Comparison of ENCODE assay signal across 11 cellular contexts in genomic region chr2:42135381-42136312, GRCh38. TPM values are rescaled to one million over a fixed set of nuclear protein-coding genes. Genes with fewer than 3 reads are reported as not detected.
A peak's percentile ranks its signal among the peaks of the same experiment; 100 is the strongest.
DNase-seq lines count a peak whose midpoint lies in the region; ATAC-seq and TF ChIP-seq lines count a peak whose summit lies in the region.
"Had no signal": no experiment of that assay in that cellular context is flagged by ENCODE, and none has a peak within 500 bp of the region (broad histone marks: within the 10 kb centered on the region; RNA-seq: fewer than 3 reads in every experiment).

No MANE protein-coding gene starts in this region.

- no peaks in the 10 kb centered on the region for H3K79me2 ChIP-seq in OCI-LY3 (ENCODE audit: low read length)

- no peak for DNase-seq in activated naive CD4-positive, alpha-beta T cell treated with anti-CD3 and anti-CD28 coated beads, Interleukin-2, amount 50 U/mL, for 16 hours
- DNase-seq in activated naive CD8-positive, alpha-beta T cell treated with anti-CD3 and anti-CD28 coated beads, Interleukin-2, amount 50 U/mL, for 24 hours: no peak
- DNase-seq in vagina (ENCODE audit: extremely low spot score in 2 of 2) (no peak), HK-2 (ENCODE audit: unreplicated experiment) (no peak), hypothalamus (lab: John Stamatoyannopoulos, UW) (no peak)
- DNase-seq: NCI-H2081 had no signal

- H3K4me3 Mint-ChIP-seq in activated naive CD4-positive, alpha-beta T cell treated with anti-CD3 and anti-CD28 coated beads, Interleukin-2, amount 50 U/mL, for 24 hours: peak overlapping the region; percentile 47
- no peak overlapping the region for H3K4me3 Mint-ChIP-seq in activated naive CD8-positive, alpha-beta T cell treated with anti-CD3 and anti-CD28 coated beads, Interleukin-2, amount 50 U/mL, for 24 hours

- H3K9me3 ChIP-seq in OCI-LY3 (ENCODE audit: insufficient read depth, low read length): no peaks in the 10 kb centered on the region
- H3K9me3 ChIP-seq in vagina: no peaks in the 10 kb centered on the region

- no peak for TF ChIP-seq POLR2A in vagina (IDR thresholded peaks at IDR 0.05)

- H3K27me3 ChIP-seq in OCI-LY3 (ENCODE audit: low read depth, low read length) (peaks cover 18% of the 10 kb centered on the region), vagina (no peaks in the 10 kb centered on the region)

- H3K4me1 ChIP-seq in OCI-LY3 (ENCODE audit: low read length) (peaks cover 33% of the 10 kb centered on the region), vagina (peaks cover 56% of the 10 kb centered on the region)

- no peak overlapping the region for H3K9ac ChIP-seq in OCI-LY3 (ENCODE audit: low read length)
- H3K9ac ChIP-seq: neural progenitor cell had no signal

- no peaks in the 10 kb centered on the region for H3K9me3 Mint-ChIP-seq in activated naive CD4-positive, alpha-beta T cell treated with anti-CD3 and anti-CD28 coated beads, Interleukin-2, amount 50 U/mL, for 24 hours
- no peaks in the 10 kb centered on the region for H3K9me3 Mint-ChIP-seq in activated naive CD8-positive, alpha-beta T cell treated with anti-CD3 and anti-CD28 coated beads, Interleukin-2, amount 50 U/mL, for 24 hours
- H3K9me3 Mint-ChIP-seq: neural progenitor cell had no signal

- no peak overlapping the region for H2AFZ ChIP-seq in OCI-LY3 (ENCODE audit: low read depth, low read length)
- H2AFZ ChIP-seq: neural progenitor cell had no signal

- intact Hi-C loops in vagina (cut with DNase I): no loop called here

- H3K4me3 ChIP-seq in OCI-LY3 (ENCODE audit: low read length) (no peak overlapping the region), vagina (no peak overlapping the region)
- H3K4me3 ChIP-seq: neural progenitor cell had no signal

- no peak for ATAC-seq in activated naive CD8-positive, alpha-beta T cell treated with anti-CD3 and anti-CD28 coated beads, Interleukin-2, amount 50 U/mL, for 24 hours
- ATAC-seq in GM19324 (IDR thresholded peaks at IDR 0.05; ENCODE audit: low FRiP score, unreplicated experiment): no peak

- H3K36me3 Mint-ChIP-seq in activated naive CD4-positive, alpha-beta T cell treated with anti-CD3 and anti-CD28 coated beads, Interleukin-2, amount 50 U/mL, for 24 hours: no peaks in the 10 kb centered on the region
- no peaks in the 10 kb centered on the region for H3K36me3 Mint-ChIP-seq in activated naive CD8-positive, alpha-beta T cell treated with anti-CD3 and anti-CD28 coated beads, Interleukin-2, amount 50 U/mL, for 24 hours (ENCODE audit: low read depth)
- H3K36me3 Mint-ChIP-seq: neural progenitor cell had no signal

- TF ChIP-seq CTCF in OCI-LY3 (IDR thresholded peaks at IDR 0.05; ENCODE audit: low read depth, low read length): no peak
- TF ChIP-seq CTCF in vagina (IDR thresholded peaks at IDR 0.05): no peak

- no peaks in the 10 kb centered on the region for H4K20me1 ChIP-seq in OCI-LY3 (ENCODE audit: insufficient read depth, low read length)

- H3K27ac ChIP-seq in OCI-LY3 (ENCODE audit: low read length): no peak overlapping the region
- H3K27ac ChIP-seq in vagina: peak overlapping the region; percentile 9
- H3K27ac ChIP-seq: neural progenitor cell, RWPE1 had no signal

- no peaks in the 10 kb centered on the region for H3K27me3 Mint-ChIP-seq in activated naive CD4-positive, alpha-beta T cell treated with anti-CD3 and anti-CD28 coated beads, Interleukin-2, amount 50 U/mL, for 24 hours
- no peaks in the 10 kb centered on the region for H3K27me3 Mint-ChIP-seq in activated naive CD8-positive, alpha-beta T cell treated with anti-CD3 and anti-CD28 coated beads, Interleukin-2, amount 50 U/mL, for 24 hours

- no peaks in the 10 kb centered on the region for H3K36me3 ChIP-seq in OCI-LY3 (replicated peaks; ENCODE audit: low read depth, low read length)
- no peaks in the 10 kb centered on the region for H3K36me3 ChIP-seq in vagina
- H3K36me3 ChIP-seq: neural progenitor cell had no signal

- H3K4me1 Mint-ChIP-seq in activated naive CD4-positive, alpha-beta T cell treated with anti-CD3 and anti-CD28 coated beads, Interleukin-2, amount 50 U/mL, for 24 hours: peaks cover 84% of the 10 kb centered on the region
- H3K4me1 Mint-ChIP-seq in activated naive CD8-positive, alpha-beta T cell treated with anti-CD3 and anti-CD28 coated beads, Interleukin-2, amount 50 U/mL, for 24 hours: peaks cover 58% of the 10 kb centered on the region

- peak overlapping the region; percentile 86 for H3K27ac Mint-ChIP-seq in activated naive CD4-positive, alpha-beta T cell treated with anti-CD3 and anti-CD28 coated beads, Interleukin-2, amount 50 U/mL, for 24 hours
- H3K27ac Mint-ChIP-seq in activated naive CD8-positive, alpha-beta T cell treated with anti-CD3 and anti-CD28 coated beads, Interleukin-2, amount 50 U/mL, for 24 hours: peak overlapping the region; percentile 25
- H3K27ac Mint-ChIP-seq: neural progenitor cell had no signal

- H3K4me2 ChIP-seq in OCI-LY3 (ENCODE audit: low read length): peak overlapping the region; percentile 21
- H3K4me2 ChIP-seq: neural progenitor cell had no signal

RNA-seq across cellular contexts. Expression of gene EML4, which starts 33.5 kb away (rescaled TPM):
- 26.0 TPM for total RNA-seq in vagina
